In the genomic region with DNA sequence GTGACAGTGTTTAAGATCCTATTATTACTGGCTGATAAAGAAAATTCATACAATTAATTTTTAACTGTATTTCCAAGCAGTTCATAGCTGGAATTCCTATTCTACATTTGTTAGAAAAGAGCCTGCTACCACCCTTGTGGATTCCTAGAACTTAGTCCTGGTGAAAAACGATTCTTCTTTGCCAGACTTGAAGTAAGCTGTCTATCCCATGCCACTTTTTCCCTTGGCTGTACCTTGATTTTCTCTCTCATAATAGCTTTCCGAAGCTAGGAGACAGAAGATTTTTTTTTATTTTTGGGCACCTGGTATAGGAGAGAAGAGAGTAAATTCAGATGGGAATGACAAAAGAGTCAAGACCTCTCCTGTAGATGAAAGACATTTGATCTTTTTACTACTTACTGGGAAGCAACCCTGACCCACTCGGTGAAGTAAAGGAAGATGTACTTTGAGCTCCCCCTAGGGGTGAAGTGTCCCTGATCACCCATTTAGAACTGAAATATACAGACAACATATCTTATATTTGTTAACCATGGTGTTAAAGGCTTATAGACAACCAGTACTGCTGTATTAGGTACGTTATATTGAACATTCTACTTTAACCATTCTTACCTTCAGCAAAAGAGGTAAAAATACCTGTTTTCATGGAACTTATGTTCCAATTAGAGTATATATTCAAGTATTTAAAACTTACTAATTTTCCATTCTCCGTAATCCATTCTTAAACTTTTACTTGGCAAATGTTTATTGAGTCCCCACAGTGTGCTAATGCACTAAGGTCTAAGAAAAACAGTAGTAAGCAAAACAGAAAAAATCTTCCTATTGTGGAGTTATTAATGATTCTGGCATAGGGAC, we compare ENCODE assay signal across 8 cellular contexts. TPM values are rescaled to one million over a fixed set of nuclear protein-coding genes. Genes with fewer than 3 reads are reported as not detected.
DNase-seq lines count a peak whose midpoint lies in the region; ATAC-seq and TF ChIP-seq lines count a peak whose summit lies in the region.

No MANE protein-coding gene starts in this region.

- H3K27me3 ChIP-seq in OCI-LY3 (ENCODE audit: low read depth, low read length) (no peaks in the 10 kb centered on the region), neuronal stem cell (ENCODE audit: control insufficient read depth in 3 of 3, insufficient read depth in 3 of 3, low read depth in 1 of 3, low read length in 3 of 3) (no peaks in the 10 kb centered on the region), tibial artery (no peaks in the 10 kb centered on the region)

- peak; percentile 84 for ATAC-seq in GM21381 (IDR thresholded peaks at IDR 0.05; ENCODE audit: unreplicated experiment)

- H3K9me3 ChIP-seq in OCI-LY3 (ENCODE audit: insufficient read depth, low read length), result no peaks in the 10 kb centered on the region
- H3K9me3 ChIP-seq in neuronal stem cell (replicated peaks in 1 of 2; ENCODE audit: control insufficient read depth in 2 of 2, insufficient read depth in 1 of 2, low read depth in 1 of 2, low read length in 2 of 2), result no peaks in the 10 kb centered on the region
- H3K9me3 ChIP-seq in tibial artery, result no peaks in the 10 kb centered on the region

- H2AK5ac ChIP-seq in neuronal stem cell (ENCODE audit: low read depth, low read length), result no peak overlapping the region

- H4K91ac ChIP-seq in neuronal stem cell (ENCODE audit: low read depth, low read length, poor library complexity), result no peak overlapping the region

- no peak overlapping the region for H3K4ac ChIP-seq in neuronal stem cell (ENCODE audit: low read length)

- no peak overlapping the region for H3K9ac ChIP-seq in OCI-LY3 (ENCODE audit: low read length)
- H3K9ac ChIP-seq in neuronal stem cell (ENCODE audit: low read depth, low read length, poor library complexity), result no peak overlapping the region

- H3K36me3 ChIP-seq in OCI-LY3 (replicated peaks; ENCODE audit: low read depth, low read length) (peaks cover 13% of the 10 kb centered on the region), neuronal stem cell (replicated peaks in 1 of 2; ENCODE audit: control insufficient read depth in 2 of 2, insufficient read depth in 2 of 2, low read length in 2 of 2) (peaks cover 0 to 26% of the 10 kb centered on the region in 2 donors), tibial artery (peaks cover 0 to 15% (median 7%) of the 10 kb centered on the region in 3 donors)

- no peak overlapping the region for H3K4me2 ChIP-seq in OCI-LY3 (ENCODE audit: low read length)
- H3K4me2 ChIP-seq in neuronal stem cell (ENCODE audit: insufficient read depth, low read length, poor library complexity, severe bottlenecking), result no peak overlapping the region

- no peak overlapping the region for H2AFZ ChIP-seq in OCI-LY3 (ENCODE audit: low read depth, low read length)
- H2AFZ ChIP-seq in neuronal stem cell (ENCODE audit: low read length), result no peak overlapping the region

- TF ChIP-seq CTCF in OCI-LY3 (IDR thresholded peaks at IDR 0.05; ENCODE audit: low read depth, low read length) (peak; percentile 86), fibroblast of pulmonary artery (IDR thresholded peaks at IDR 0.05; ENCODE audit: low read length, missing control alignments) (peak; percentile 78), tibial artery (IDR thresholded peaks at IDR 0.05) (peak; percentile 59 to 65)

- H2BK15ac ChIP-seq in neuronal stem cell (ENCODE audit: low read length), result no peak overlapping the region

- peaks cover 23% of the 10 kb centered on the region for H4K20me1 ChIP-seq in OCI-LY3 (ENCODE audit: insufficient read depth, low read length)

- no peak overlapping the region for H3K23ac ChIP-seq in neuronal stem cell (ENCODE audit: low read depth, low read length, poor library complexity)

- H3K27ac ChIP-seq in OCI-LY3 (ENCODE audit: low read length), result no peak overlapping the region
- H3K27ac ChIP-seq in neuronal stem cell (replicated peaks; ENCODE audit: low read length), result no peak overlapping the region
- H3K27ac ChIP-seq in tibial artery, result no peak overlapping the region

- no peak overlapping the region for H3K14ac ChIP-seq in neuronal stem cell (ENCODE audit: low read length)

- DNase-seq in EH (ENCODE audit: low read depth), result peak; percentile 77
- DNase-seq in HK-2 (ENCODE audit: unreplicated experiment), result peak; percentile 18
- peak; percentile 56 for DNase-seq in activated CD8-positive, alpha-beta memory T cell treated with anti-CD3 and anti-CD28 coated beads, Interleukin-2, amount 50 U/mL, for 4 hours
- peak; percentile 84 for DNase-seq in fibroblast of pulmonary artery (ENCODE audit: low read depth)
- peak; percentile 57 for DNase-seq in neuronal stem cell (ENCODE audit: low spot score)
- DNase-seq in tibial artery, result peak in 1 of 2 donors; percentile 62

- no CpG with 5 or more reads among the region's 5 CpGs for WGBS in neuronal stem cell (ENCODE audit: extremely low coverage in 2 of 2, insufficient read length in 2 of 2, insufficient replicate concordance in 1 of 2), 2 donors

- no peak overlapping the region for H3K4me3 ChIP-seq in OCI-LY3 (ENCODE audit: low read length)
- no peak overlapping the region for H3K4me3 ChIP-seq in fibroblast of pulmonary artery (replicated peaks; ENCODE audit: low read depth, low read length)
- no peak overlapping the region for H3K4me3 ChIP-seq in neuronal stem cell (ENCODE audit: low read length in 2 of 2)
- H3K4me3 ChIP-seq in tibial artery, result no peak overlapping the region

- no peak overlapping the region for H2BK12ac ChIP-seq in neuronal stem cell (ENCODE audit: low read length)

- intact Hi-C loops in tibial artery (cut with DNase I; ENCODE audit: low total_unique reads), result no loop called here

- H2BK120ac ChIP-seq in neuronal stem cell (ENCODE audit: low read depth, low read length), result no peak overlapping the region

- no peak overlapping the region for H2BK5ac ChIP-seq in neuronal stem cell (ENCODE audit: low read length)

- H3K79me1 ChIP-seq in neuronal stem cell (ENCODE audit: low read depth, low read length), result no peaks in the 10 kb centered on the region

- H3K4me1 ChIP-seq in OCI-LY3 (ENCODE audit: low read length) (peaks cover 8% of the 10 kb centered on the region), neuronal stem cell (ENCODE audit: control insufficient read depth in 2 of 2, insufficient read depth in 1 of 2, low read depth in 1 of 2, low read length in 2 of 2) (no peaks in the 10 kb centered on the region), tibial artery (peaks cover 0 to 16% (median 2%) of the 10 kb centered on the region in 4 donors)

- no peak overlapping the region for H4K8ac ChIP-seq in neuronal stem cell (ENCODE audit: low read depth, low read length)

- H3K18ac ChIP-seq in neuronal stem cell (ENCODE audit: low read length), result no peak overlapping the region

- H3K79me2 ChIP-seq in OCI-LY3 (ENCODE audit: low read length), result peaks cover 16% of the 10 kb centered on the region

RNA-seq across cellular contexts. Expression of gene C3orf38, which starts 36.2 kb away (rescaled TPM):
- 26.0 TPM for polyA plus RNA-seq in neuronal stem cell (2013, experiment 1 of 2)
- 25.8 TPM for polyA plus RNA-seq in neuronal stem cell (2013, experiment 2 of 2)

RNA-seq across cellular contexts. Expression of gene ZNF654, which starts 54.5 kb away (rescaled TPM):
- 4.7 TPM for polyA plus RNA-seq in neuronal stem cell (2013, experiment 1 of 2)
- 5.0 TPM for polyA plus RNA-seq in neuronal stem cell (2013, experiment 2 of 2)

RNA-seq across cellular contexts. Expression of gene CGGBP1, which starts 54.7 kb away (rescaled TPM):
- polyA plus RNA-seq in neuronal stem cell (2013, experiment 1 of 2), result 70.9 TPM
- polyA plus RNA-seq in neuronal stem cell (2013, experiment 2 of 2), result 70.8 TPM
